ENCODE assay signal across 17 cellular contexts in the genomic region with DNA sequence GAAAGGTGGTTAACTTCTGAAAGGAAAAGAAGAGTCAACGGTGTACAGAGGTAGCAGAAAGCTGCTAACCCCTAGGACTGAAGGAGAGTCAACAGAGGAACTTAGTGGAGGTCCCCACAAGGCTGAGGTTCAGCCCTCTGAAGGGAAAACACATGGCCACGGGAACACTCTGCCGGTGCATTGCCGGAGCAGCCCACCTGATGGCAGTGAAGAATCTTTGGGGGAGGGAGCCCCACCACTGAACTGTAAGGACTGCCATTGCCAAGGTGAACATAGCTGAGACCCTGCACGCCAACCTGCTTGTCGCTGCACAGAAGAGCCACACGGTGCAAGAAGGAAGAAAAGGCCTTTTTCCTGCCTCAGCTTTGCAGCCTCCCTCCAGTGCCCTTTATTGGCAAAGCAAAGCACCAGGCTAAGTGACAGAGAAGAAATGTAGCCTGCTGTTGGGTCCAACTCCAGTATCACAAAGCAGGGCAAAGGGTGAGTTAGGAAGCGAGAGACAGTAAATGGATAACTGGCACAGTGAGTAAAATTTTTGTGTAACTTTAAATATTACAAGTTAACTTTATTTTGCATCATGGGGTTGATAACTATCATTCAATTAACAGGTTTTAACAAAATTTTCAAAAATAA.
DNase-seq lines count a peak whose midpoint lies in the region; ATAC-seq and TF ChIP-seq lines count a peak whose summit lies in the region.
"Had no signal": no experiment of that assay in that cellular context is flagged by ENCODE, and none has a peak within 500 bp of the region (broad histone marks: within the 10 kb centered on the region; RNA-seq: fewer than 3 reads in every experiment).

No MANE protein-coding gene starts in this region.

- no peak for DNase-seq in SK-N-SH
- DNase-seq in epithelial cell of proximal tubule (ENCODE audit: low read depth), result no peak
- DNase-seq in COLO829 (ENCODE audit: low spot score), result no peak
- DNase-seq in stimulated activated CD4-positive, alpha-beta T cell treated with anti-CD3 and anti-CD28 coated beads, Interleukin-2, amount 100 ng/mL, for 48 hours, result no peak
- DNase-seq in prostate gland (ENCODE audit: low spot score), result no peak
- DNase-seq in NCI-H526 treated with DMSO at 0.1 percent for 48 hours (lab: John Stamatoyannopoulos, UW), result no peak
- DNase-seq: C1 segment of cervical spinal cord, COR-L47, DMS79 treated with DMSO at 0.1 percent for 48 hours, GF-D8, KBM-7, NCI-H1048, NCI-H146, NCI-H2081 treated with DMSO at 0.1 percent for 48 hours had no signal

- H3K9ac ChIP-seq in SK-N-SH (no peak overlapping the region), liver (ENCODE audit: low read depth in 1 of 2, low read length in 2 of 2) (no peak overlapping the region)

- TF ChIP-seq POLR2A in prostate gland (IDR thresholded peaks at IDR 0.05), result no peak

- intact Hi-C loops in prostate gland (cut with DNase I), result no loop called here

- TF ChIP-seq RAD21 in SK-N-SH (IDR thresholded peaks at IDR 0.05; ENCODE audit: low read length) (no peak), liver (IDR thresholded peaks at IDR 0.05) (no peak)

- H3K79me2 ChIP-seq in SK-N-SH (ENCODE audit: insufficient read depth), result no peaks in the 10 kb centered on the region

- no peak for TF ChIP-seq CTCF in SK-N-SH (IDR thresholded peaks at IDR 0.05)
- peak; percentile 13 for TF ChIP-seq CTCF in epithelial cell of proximal tubule (conservative IDR thresholded peaks at IDR 0.05; ENCODE audit: low read depth, low read length)
- no peak for TF ChIP-seq CTCF in liver (IDR thresholded peaks at IDR 0.05; ENCODE audit: low read depth, low read length, missing input control)
- TF ChIP-seq CTCF in prostate gland (IDR thresholded peaks at IDR 0.05), result no peak

- no peaks in the 10 kb centered on the region for H3F3A ChIP-seq in SK-N-SH (replicated peaks; ENCODE audit: insufficient read depth)

- POLR2A ChIA-PET in SK-N-SH (lab: Yijun Ruan, JAX), result no interaction called here

- H3K36me3 ChIP-seq in SK-N-SH (replicated peaks in 1 of 2; ENCODE audit: control insufficient read depth in 1 of 2, insufficient read depth in 2 of 2, low read length in 1 of 2), result no peaks in the 10 kb centered on the region
- H3K36me3 ChIP-seq in liver (ENCODE audit: control insufficient read depth in 4 of 4, insufficient read depth in 3 of 4, low read depth in 1 of 4, low read length in 3 of 4), result peaks cover 0 to 2% (median 0%) of the 10 kb centered on the region in 4 donors
- H3K36me3 ChIP-seq in prostate gland, result no peaks in the 10 kb centered on the region
- H3K36me3 ChIP-seq: SJSA1 had no signal

- H2AFZ ChIP-seq in SK-N-SH (ENCODE audit: low read depth), result no peak overlapping the region

- H3K4me3 ChIP-seq in SK-N-SH (ENCODE audit: low read depth in 2 of 2, low read length in 1 of 2) (no peak overlapping the region), epithelial cell of proximal tubule (ENCODE audit: low read depth, low read length) (no peak overlapping the region), liver (ENCODE audit: low read depth in 1 of 3, low read length in 3 of 3) (no peak overlapping the region), prostate gland (no peak overlapping the region)
- H3K4me3 ChIP-seq: SJSA1 had no signal

- no peaks in the 10 kb centered on the region for H3K9me2 ChIP-seq in SK-N-SH

- H3K27ac ChIP-seq in SK-N-SH (ENCODE audit: low read depth in 2 of 2, low read length in 1 of 2), result no peak overlapping the region
- no peak overlapping the region for H3K27ac ChIP-seq in liver (ENCODE audit: low read depth in 1 of 2, low read length in 2 of 2)
- no peak overlapping the region for H3K27ac ChIP-seq in prostate gland
- H3K27ac ChIP-seq: SJSA1 had no signal

- H3K27me3 ChIP-seq in SK-N-SH (ENCODE audit: insufficient read depth) (no peaks in the 10 kb centered on the region), liver (ENCODE audit: control insufficient read depth in 4 of 4, insufficient read depth in 4 of 4, low read length in 3 of 4) (no peaks in the 10 kb centered on the region), prostate gland (replicated peaks; ENCODE audit: insufficient read depth) (no peaks in the 10 kb centered on the region)
- H3K27me3 ChIP-seq: SJSA1 had no signal

- no peak for TF ChIP-seq EP300 in SK-N-SH (IDR thresholded peaks at IDR 0.05; ENCODE audit: borderline replicate concordance in 1 of 2, low read depth in 1 of 2, low read length in 1 of 2)

- H3K4me1 ChIP-seq in SK-N-SH (ENCODE audit: control insufficient read depth in 1 of 2, insufficient read depth in 2 of 2, low read depth in 1 of 2, low read length in 1 of 2) (no peaks in the 10 kb centered on the region; a peak in 1 of 4 replicates), liver (ENCODE audit: control insufficient read depth in 4 of 4, insufficient read depth in 4 of 4, low read length in 3 of 4) (peaks cover 0 to 4% (median 0%) of the 10 kb centered on the region in 4 donors), prostate gland (replicated peaks) (no peaks in the 10 kb centered on the region)
- H3K4me1 ChIP-seq: SJSA1 had no signal

- CTCF ChIA-PET in SK-N-SH (lab: Yijun Ruan, JAX), result interaction anchor here (1.1 kb wide), 1 partner anchor 11 kb away, joined by 3 read pairs; no protein-coding TSS in a partner anchor

- peak; percentile 41 for ATAC-seq in SK-N-SH treated with all-trans-retinoic acid at 6 μM for 48 hours

- H4K20me1 ChIP-seq in SK-N-SH (ENCODE audit: insufficient read depth), result no peaks in the 10 kb centered on the region

- H3K4me2 ChIP-seq in SK-N-SH, result no peak overlapping the region

- H3K9me3 ChIP-seq in SK-N-SH (no peaks in the 10 kb centered on the region), liver (ENCODE audit: control insufficient read depth in 4 of 4, low read length in 3 of 4) (no peaks in the 10 kb centered on the region), prostate gland (no peaks in the 10 kb centered on the region)
- H3K9me3 ChIP-seq: SJSA1 had no signal

- 96% methylated on average over 8 of the region's 8 CpGs for WGBS in SK-N-SH (ENCODE audit: low lambda C conversion rate)
- 86% methylated on average over 8 of the region's 8 CpGs for WGBS in liver
- 80% methylated on average over 8 of the region's 8 CpGs for WGBS in prostate gland

TF ChIP-seq in SK-N-SH treated with all-trans-retinoic acid at 6 μM for 48 hours, 23 proteins besides CTCF, POLR2A, EP300 and RAD21:
- TF ChIP-seq ZFP30 (CRISPR knock-in tag; IDR thresholded peaks at IDR 0.05), result no peak

TF ChIP-seq in SK-N-SH, 30 proteins besides CTCF, POLR2A, EP300 and RAD21 (continues in another document):
- TF ChIP-seq USF1 (IDR thresholded peaks at IDR 0.05; ENCODE audit: borderline replicate concordance, low read depth), result no peak
- TF ChIP-seq SIN3A (IDR thresholded peaks at IDR 0.05; ENCODE audit: borderline replicate concordance, low read depth, low read length), result no peak
- TF ChIP-seq MEF2A (IDR thresholded peaks at IDR 0.05; ENCODE audit: borderline replicate concordance, low read depth), result no peak
- TF ChIP-seq, protein P1, sequence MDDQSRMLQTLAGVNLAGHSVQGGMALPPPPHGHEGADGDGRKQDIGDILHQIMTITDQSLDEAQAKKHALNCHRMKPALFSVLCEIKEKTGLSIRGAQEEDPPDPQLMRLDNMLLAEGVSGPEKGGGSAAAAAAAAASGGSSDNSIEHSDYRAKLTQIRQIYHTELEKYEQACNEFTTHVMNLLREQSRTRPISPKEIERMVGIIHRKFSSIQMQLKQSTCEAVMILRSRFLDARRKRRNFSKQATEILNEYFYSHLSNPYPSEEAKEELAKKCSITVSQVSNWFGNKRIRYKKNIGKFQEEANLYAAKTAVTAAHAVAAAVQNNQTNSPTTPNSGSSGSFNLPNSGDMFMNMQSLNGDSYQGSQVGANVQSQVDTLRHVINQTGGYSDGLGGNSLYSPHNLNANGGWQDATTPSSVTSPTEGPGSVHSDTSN (IDR thresholded peaks at IDR 0.05), result no peak
- TF ChIP-seq CHD2 (IDR thresholded peaks at IDR 0.05; ENCODE audit: low read length, partially characterized antibody), result no peak
- no peak for TF ChIP-seq GABPA (IDR thresholded peaks at IDR 0.05; ENCODE audit: low read depth)
- TF ChIP-seq MXI1 (IDR thresholded peaks at IDR 0.05; ENCODE audit: low read depth, low read length), result no peak
- TF ChIP-seq RXRA (IDR thresholded peaks at IDR 0.05; ENCODE audit: borderline replicate concordance, low read depth), result no peak

TF ChIP-seq in liver, 16 proteins besides CTCF, POLR2A, EP300 and RAD21:
- TF ChIP-seq FOXA2 (IDR thresholded peaks at IDR 0.05), result no peak
- TF ChIP-seq HNF4A (conservative IDR thresholded peaks at IDR 0.05), result peak; percentile 5 to 27
TF ChIP-seq in liver: peak in this region for 1.
